29 cellular contexts compared by ENCODE assay signal in the genomic region with DNA sequence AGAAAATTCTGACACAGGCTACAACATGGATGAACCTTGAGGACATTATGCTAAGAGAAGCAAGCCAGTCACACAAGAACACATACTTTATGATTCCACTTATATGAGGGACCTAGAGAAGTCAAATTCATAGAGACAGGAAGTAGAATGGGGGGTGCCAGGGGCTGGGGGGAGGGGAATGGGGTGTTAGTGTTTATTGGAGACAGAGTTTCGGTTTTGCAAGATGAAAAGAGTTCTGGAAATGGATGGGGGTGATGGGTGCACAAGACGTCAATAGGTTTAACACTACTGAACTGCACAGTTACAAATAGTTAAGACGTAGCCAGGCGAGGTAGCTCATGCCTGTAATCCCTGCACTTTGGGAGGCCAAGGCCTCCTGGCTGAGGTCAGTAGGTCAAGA. TPM values are rescaled to one million over a fixed set of nuclear protein-coding genes. Genes with fewer than 3 reads are reported as not detected.
"Had no signal": no experiment of that assay in that cellular context is flagged by ENCODE, and none has a peak within 500 bp of the region (broad histone marks: within the 10 kb centered on the region; RNA-seq: fewer than 3 reads in every experiment).

No MANE protein-coding gene starts in this region.

- H3K9me3 Mint-ChIP-seq: activated B cell treated with CpG ODN at 0.5 μM for 24 hours; activated T-cell treated with anti-CD3 and anti-CD28 coated beads, Interleukin-2, amount 50 U/mL, for 72 hours; central memory CD8-positive, alpha-beta T cell; effector memory CD8-positive, alpha-beta T cell had no signal

- H3K27ac Mint-ChIP-seq: activated B cell treated with CpG ODN at 0.5 μM for 24 hours; activated naive CD8-positive, alpha-beta T cell; activated T-cell treated with anti-CD3 and anti-CD28 coated beads, Interleukin-2, amount 50 U/mL, for 72 hours; effector memory CD8-positive, alpha-beta T cell; progenitor cell of endocrine pancreas had no signal

- H3K4me3 Mint-ChIP-seq: activated B cell treated with CpG ODN at 0.5 μM for 24 hours; activated naive CD8-positive, alpha-beta T cell; activated T-cell treated with anti-CD3 and anti-CD28 coated beads, Interleukin-2, amount 50 U/mL, for 72 hours; central memory CD8-positive, alpha-beta T cell; effector memory CD8-positive, alpha-beta T cell had no signal

- H3K36me3 Mint-ChIP-seq: activated naive CD8-positive, alpha-beta T cell had no signal

- H3K27me3 Mint-ChIP-seq: activated B cell treated with CpG ODN at 0.5 μM for 24 hours; activated naive CD8-positive, alpha-beta T cell; central memory CD8-positive, alpha-beta T cell; effector memory CD8-positive, alpha-beta T cell; progenitor cell of endocrine pancreas had no signal

- DNase-seq: activated B cell treated with CpG ODN at 0.5 μM for 24 hours; activated effector memory CD4-positive, alpha-beta T cell treated with anti-CD3 and anti-CD28 coated beads, Interleukin-2, amount 50 U/mL, for 16 hours; activated T-cell treated with anti-CD3 and anti-CD28 coated beads, Interleukin-2, amount 50 U/mL, for 72 hours; amniotic stem cell; dorsolateral prefrontal cortex; effector memory CD8-positive, alpha-beta T cell; foreskin melanocyte; lower lobe of right lung; mesendoderm; mucosa of descending colon; retina; sigmoid colon; stimulated activated CD4-positive, alpha-beta T cell treated with anti-CD3 and anti-CD28 coated beads, Interleukin-15, amount 100 ng/mL, for 24 hours; stimulated activated CD8-positive, alpha-beta memory T cell treated with anti-CD3 and anti-CD28 coated beads, Interleukin-4, amount 100 ng/mL, for 48 hours; stimulated activated naive CD8-positive, alpha-beta T cell treated with anti-CD3 and anti-CD28 coated beads, Interleukin-15, Interleukin-2, amounts not matched to agents 100 U/mL and 50 U/mL, for 24 hours; thyroid gland; upper lobe of right lung had no signal

- ATAC-seq: activated T-cell treated with anti-CD3 and anti-CD28 coated beads, Interleukin-2, amount 50 U/mL, for 72 hours; effector memory CD8-positive, alpha-beta T cell; esophagus mucosa; left lobe of liver; lower lobe of right lung; mucosa of descending colon; SK-N-SH treated with all-trans-retinoic acid at 6 μM for 48 hours; stimulated activated naive CD8-positive, alpha-beta T cell treated with anti-CD3 and anti-CD28 coated beads, Interleukin-15, Interleukin-2, amounts not matched to agents 100 U/mL and 50 U/mL, for 24 hours; upper lobe of right lung had no signal

RNA-seq across cellular contexts. Expression of a gene that starts 51.2 kb away (rescaled TPM):
- total RNA-seq: activated B cell treated with CpG ODN at 0.5 μM for 24 hours; activated T-cell treated with anti-CD3 and anti-CD28 coated beads, Interleukin-2, amount 50 U/mL, for 72 hours; breast epithelium; dorsolateral prefrontal cortex; endothelial cell of umbilical vein; esophagus mucosa; kidney epithelial cell; left lobe of liver; lower lobe of right lung; mucosa of descending colon; osteocyte; progenitor cell of endocrine pancreas; sigmoid colon; smooth muscle cell; subcutaneous adipose tissue; thyroid gland; upper lobe of right lung had no signal
